ENCODE assay signal across 8 cellular contexts in genomic region chr13:44141213-44141724, GRCh38.
A peak's percentile ranks its signal among the peaks of the same experiment; 100 is the strongest.
DNase-seq lines count a peak whose midpoint lies in the region; ATAC-seq lines count a peak whose summit lies in the region.

No MANE protein-coding gene starts in this region.

- POLR2A ChIA-PET in activated CD4-positive, alpha-beta memory T cell treated with anti-CD3 and anti-CD28 coated beads for 36 hours (lab: Charles Lee) = interaction anchor here (1.0 kb wide), 1 partner anchor 56 kb away, joined by 3 read pairs; no protein-coding TSS in a partner anchor

- peaks cover 15% of the 10 kb centered on the region for H3K4me1 Mint-ChIP-seq in activated CD4-positive, alpha-beta memory T cell treated with anti-CD3 and anti-CD28 coated beads for 36 hours (ENCODE audit: low read depth)

- peak overlapping the region; percentile 75 for H3K27ac Mint-ChIP-seq in activated CD4-positive, alpha-beta memory T cell treated with anti-CD3 and anti-CD28 coated beads for 36 hours

- CTCF ChIA-PET in activated CD4-positive, alpha-beta memory T cell treated with anti-CD3 and anti-CD28 coated beads for 36 hours (lab: Charles Lee) = interaction anchor here (0.6 to 0.7 kb wide), 2 partner anchors 457 to 583 kb away, joined by 3 read pairs; no protein-coding TSS in a partner anchor

- ATAC-seq in GM19023 (IDR thresholded peaks at IDR 0.05; ENCODE audit: unreplicated experiment) = no peak
- no peak for ATAC-seq in GM18909 (IDR thresholded peaks at IDR 0.05; ENCODE audit: poor library complexity, unreplicated experiment)

- H3K36me3 Mint-ChIP-seq in activated CD4-positive, alpha-beta memory T cell treated with anti-CD3 and anti-CD28 coated beads for 36 hours = no peaks in the 10 kb centered on the region

- intact Hi-C loops in activated CD4-positive, alpha-beta memory T cell treated with anti-CD3 and anti-CD28 coated beads for 36 hours (cut with micrococcal nuclease) = loop anchor here (1.0 to 5.0 kb wide), 2 partner anchors 118 to 436 kb away; partner anchors contain the start of gene TSC22D1

- DNase-seq in activated naive CD4-positive, alpha-beta T cell treated with Interleukin-2 at 50 U/mL for 16 hours = peak; percentile 3
- no peak for DNase-seq in activated naive CD4-positive, alpha-beta T cell treated with anti-CD3 and anti-CD28 coated beads, Interleukin-2, amount 50 U/mL, for 16 hours
- DNase-seq in activated CD4-positive, alpha-beta memory T cell treated with anti-CD3 and anti-CD28 coated beads for 36 hours = peak; percentile 18
- peak; percentile 37 for DNase-seq in globus pallidus (ENCODE audit: low spot score)
- DNase-seq in skeletal muscle cell (ENCODE audit: low read depth) = no peak
- no peak for DNase-seq in 8988T

- no peaks in the 10 kb centered on the region for H3K9me3 Mint-ChIP-seq in activated CD4-positive, alpha-beta memory T cell treated with anti-CD3 and anti-CD28 coated beads for 36 hours

- H3K27me3 Mint-ChIP-seq in activated CD4-positive, alpha-beta memory T cell treated with anti-CD3 and anti-CD28 coated beads for 36 hours = peaks cover 2% of the 10 kb centered on the region

- peak overlapping the region; percentile 52 for H3K4me3 ChIP-seq in skeletal muscle cell (ENCODE audit: low read depth, low read length)

- peak overlapping the region; percentile 82 for H3K4me3 Mint-ChIP-seq in activated CD4-positive, alpha-beta memory T cell treated with anti-CD3 and anti-CD28 coated beads for 36 hours

Comparison
In these comparisons a context has a peak if more than half of its experiments do, and no peak if none do; other contexts are left out.
1. DNase-seq: peak in activated naive CD4-positive, alpha-beta T cell treated with Interleukin-2 at 50 U/mL for 16 hours (single experiment), activated CD4-positive, alpha-beta memory T cell treated with anti-CD3 and anti-CD28 coated beads for 36 hours (single experiment) and globus pallidus (single experiment); none in activated naive CD4-positive, alpha-beta T cell treated with anti-CD3 and anti-CD28 coated beads, Interleukin-2, amount 50 U/mL, for 16 hours (single experiment), skeletal muscle cell (single experiment) and 8988T (single experiment).